In the genomic region with DNA sequence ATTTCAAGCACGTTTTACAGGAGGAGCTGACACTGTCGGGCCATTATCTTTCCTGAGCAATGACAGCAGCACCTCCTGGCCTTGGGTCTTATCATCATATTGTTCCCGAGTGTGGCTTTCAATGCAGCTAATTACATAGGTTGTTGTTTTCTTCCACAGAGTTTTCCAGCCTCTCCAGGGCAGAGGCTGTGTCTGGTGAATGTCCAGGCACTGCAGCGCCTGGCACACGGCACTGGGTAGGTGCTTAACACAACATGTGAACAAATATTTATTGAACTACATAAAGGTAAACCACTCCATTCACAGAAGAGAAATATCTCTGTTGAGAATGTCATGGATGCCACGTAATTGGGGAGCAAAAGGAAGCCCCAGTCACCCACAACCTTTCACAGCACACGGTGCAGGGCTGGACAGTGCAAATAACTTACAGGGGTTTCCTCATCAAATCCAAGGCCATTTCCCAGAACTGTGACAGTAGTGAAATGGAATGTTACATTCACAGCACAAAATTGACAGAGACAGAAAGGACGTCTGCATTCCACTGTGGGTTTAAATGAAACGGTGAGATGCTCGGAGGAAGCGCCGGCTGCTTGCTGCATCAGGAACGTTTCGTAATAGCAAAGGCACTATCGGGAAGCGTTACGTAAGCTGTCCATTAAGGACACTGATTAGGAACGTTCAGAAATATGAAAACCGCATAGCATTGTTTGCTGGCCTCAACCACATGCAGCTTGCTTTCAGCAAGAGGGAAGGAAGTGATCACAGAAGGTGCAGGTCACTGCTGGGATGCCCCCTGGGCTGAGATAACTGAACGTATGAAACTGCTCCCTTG, we compare ENCODE assay signal across 8 cellular contexts. TPM values are rescaled to one million over a fixed set of nuclear protein-coding genes. Genes with fewer than 3 reads are reported as not detected.
DNase-seq lines count a peak whose midpoint lies in the region; ATAC-seq lines count a peak whose summit lies in the region.

No MANE protein-coding gene starts in this region.

- peaks cover 49% of the 10 kb centered on the region for H3K27me3 ChIP-seq in skeletal muscle satellite cell (ENCODE audit: control insufficient read depth, insufficient read depth, low read length)

- H3K9me3 Mint-ChIP-seq in activated T-helper 2 cell treated with anti-CD3 and anti-CD28 coated beads, Interferon-gamma antibody, Interleukin-2, Interleukin-4, amounts not matched to agents 10 μg/mL and 5 μg/mL and 100 μg/mL, durations not matched to agents 14 hours and 24 hours and 36 hours: no peaks in the 10 kb centered on the region

- H3K27ac ChIP-seq in caudate nucleus (ENCODE audit: low read depth, low read length): no peak overlapping the region

- H3K27ac Mint-ChIP-seq in activated T-helper 2 cell treated with anti-CD3 and anti-CD28 coated beads, Interferon-gamma antibody, Interleukin-2, Interleukin-4, amounts not matched to agents 10 μg/mL and 5 μg/mL and 100 μg/mL, durations not matched to agents 14 hours and 24 hours and 36 hours: no peak overlapping the region

- peak overlapping the region; percentile 13 for H3K4me3 ChIP-seq in skeletal muscle satellite cell (ENCODE audit: low read length)

- H3K4me1 Mint-ChIP-seq in activated T-helper 2 cell treated with anti-CD3 and anti-CD28 coated beads, Interferon-gamma antibody, Interleukin-2, Interleukin-4, amounts not matched to agents 10 μg/mL and 5 μg/mL and 100 μg/mL, durations not matched to agents 14 hours and 24 hours and 36 hours (ENCODE audit: low read depth): peaks cover 9% of the 10 kb centered on the region

- H3K36me3 Mint-ChIP-seq in activated T-helper 2 cell treated with anti-CD3 and anti-CD28 coated beads, Interferon-gamma antibody, Interleukin-2, Interleukin-4, amounts not matched to agents 10 μg/mL and 5 μg/mL and 100 μg/mL, durations not matched to agents 14 hours and 24 hours and 36 hours (ENCODE audit: low read depth): no peaks in the 10 kb centered on the region

- no peak overlapping the region for H3K4me3 Mint-ChIP-seq in activated T-helper 2 cell treated with anti-CD3 and anti-CD28 coated beads, Interferon-gamma antibody, Interleukin-2, Interleukin-4, amounts not matched to agents 10 μg/mL and 5 μg/mL and 100 μg/mL, durations not matched to agents 14 hours and 24 hours and 36 hours (ENCODE audit: low read depth)

- H3K36me3 ChIP-seq in skeletal muscle satellite cell (ENCODE audit: insufficient read depth, low read length): no peaks in the 10 kb centered on the region

- H3K27me3 Mint-ChIP-seq in activated T-helper 2 cell treated with anti-CD3 and anti-CD28 coated beads, Interferon-gamma antibody, Interleukin-2, Interleukin-4, amounts not matched to agents 10 μg/mL and 5 μg/mL and 100 μg/mL, durations not matched to agents 14 hours and 24 hours and 36 hours (ENCODE audit: low read depth): peaks cover 63% of the 10 kb centered on the region

- peak overlapping the region; percentile 41 for H3K9ac ChIP-seq in skeletal muscle satellite cell (ENCODE audit: low read depth, low read length)

- ATAC-seq in HG03520 (IDR thresholded peaks at IDR 0.05; ENCODE audit: unreplicated experiment): no peak
- ATAC-seq in HG02870 (IDR thresholded peaks at IDR 0.05; ENCODE audit: unreplicated experiment): no peak

- no peaks in the 10 kb centered on the region for H3K9me3 ChIP-seq in skeletal muscle satellite cell (replicated peaks; ENCODE audit: low read length)

- peaks cover 30% of the 10 kb centered on the region for H3K4me1 ChIP-seq in skeletal muscle satellite cell (ENCODE audit: control insufficient read depth, insufficient read depth, low read length)

- peak overlapping the region; percentile 71 for H3K4me2 ChIP-seq in skeletal muscle satellite cell (ENCODE audit: low read length)

- intact Hi-C loops in activated T-helper 2 cell treated with anti-CD3 and anti-CD28 coated beads, Interferon-gamma antibody, Interleukin-2, Interleukin-4, amounts not matched to agents 10 μg/mL and 5 μg/mL and 100 μg/mL, durations not matched to agents 14 hours and 24 hours and 36 hours (cut with micrococcal nuclease): loop anchor here (10.0 kb wide), 1 partner anchor 193 kb away; the partner anchor contains the start of gene TXNL4A

- DNase-seq in HCEC 1CT: peak; percentile 96
- DNase-seq in SIG-M5 (lab: John Stamatoyannopoulos, UW): peak; percentile 97
- DNase-seq in fibroblast of the conjunctiva (ENCODE audit: low read depth): peak; percentile 71
- no peak for DNase-seq in caudate nucleus (lab: John Stamatoyannopoulos, UW)
- no peak for DNase-seq in activated T-helper 2 cell treated with anti-CD3 and anti-CD28 coated beads, Interferon-gamma antibody, Interleukin-2, Interleukin-4, amounts not matched to agents 10 μg/mL and 5 μg/mL and 100 μg/mL, durations not matched to agents 14 hours and 24 hours and 36 hours (ENCODE audit: low spot score)

RNA-seq across cellular contexts. Expression of gene KCNG2, which starts 6.4 kb away (rescaled TPM):
- total RNA-seq in skeletal muscle satellite cell (2012; rRNA removed): not detected in 2 replicates
- not detected in 2 replicates for total RNA-seq in activated T-helper 2 cell treated with anti-CD3 and anti-CD28 coated beads, Interferon-gamma antibody, Interleukin-2, Interleukin-4, amounts not matched to agents 10 μg/mL and 5 μg/mL and 100 μg/mL, durations not matched to agents 14 hours and 24 hours and 36 hours

Comparison
In these comparisons a context has a peak if more than half of its experiments do, and no peak if none do; other contexts are left out.
1. DNase-seq: peak in HCEC 1CT (single experiment), SIG-M5 (single experiment) and fibroblast of the conjunctiva (single experiment); none in caudate nucleus (0 of 61) and activated T-helper 2 cell treated with anti-CD3 and anti-CD28 coated beads, Interferon-gamma antibody, Interleukin-2, Interleukin-4, amounts not matched to agents 10 μg/mL and 5 μg/mL and 100 μg/mL, durations not matched to agents 14 hours and 24 hours and 36 hours (single experiment).